In genomic region chr1:96596226-96596625, GRCh38 we compare ENCODE assay signal across 8 cellular contexts.
DNase-seq lines count a peak whose midpoint lies in the region; ATAC-seq lines count a peak whose summit lies in the region.

No MANE protein-coding gene starts in this region.

- H2AK5ac ChIP-seq in neuronal stem cell (ENCODE audit: low read depth, low read length), result no peak overlapping the region

- no peaks in the 10 kb centered on the region for H3K36me3 Mint-ChIP-seq in activated naive CD4-positive, alpha-beta T cell treated with anti-CD3 and anti-CD28 coated beads, Interleukin-2, amount 50 U/mL, for 72 hours

- H3K9me3 Mint-ChIP-seq in activated naive CD4-positive, alpha-beta T cell treated with anti-CD3 and anti-CD28 coated beads, Interleukin-2, amount 50 U/mL, for 72 hours, result peaks cover 5 to 6% of the 10 kb centered on the region in 2 donors

- no peaks in the 10 kb centered on the region for H3K36me3 ChIP-seq in neuronal stem cell (replicated peaks in 1 of 2; ENCODE audit: control insufficient read depth in 2 of 2, insufficient read depth in 2 of 2, low read length in 2 of 2)

- peak; percentile 61 for ATAC-seq in GM21825 (IDR thresholded peaks at IDR 0.05; ENCODE audit: unreplicated experiment)
- peak; percentile 34 to 59 for ATAC-seq in activated naive CD4-positive, alpha-beta T cell treated with anti-CD3 and anti-CD28 coated beads, Interleukin-2, amount 50 U/mL, for 72 hours
- ATAC-seq in left lobe of liver, result peak; percentile 82

- H2BK120ac ChIP-seq in neuronal stem cell (ENCODE audit: low read depth, low read length), result no peak overlapping the region

- H2BK12ac ChIP-seq in neuronal stem cell (ENCODE audit: low read length), result no peak overlapping the region

- H3K14ac ChIP-seq in neuronal stem cell (ENCODE audit: low read length), result no peak overlapping the region

- H4K8ac ChIP-seq in neuronal stem cell (ENCODE audit: low read depth, low read length), result no peak overlapping the region

- no peak overlapping the region for H3K23ac ChIP-seq in neuronal stem cell (ENCODE audit: low read depth, low read length, poor library complexity)

- H3K79me1 ChIP-seq in neuronal stem cell (ENCODE audit: low read depth, low read length), result no peaks in the 10 kb centered on the region

- H2BK5ac ChIP-seq in neuronal stem cell (ENCODE audit: low read length), result no peak overlapping the region

- H3K9me3 ChIP-seq in neuronal stem cell (replicated peaks in 1 of 2; ENCODE audit: control insufficient read depth in 2 of 2, insufficient read depth in 1 of 2, low read depth in 1 of 2, low read length in 2 of 2), result peaks cover 0 to 9% of the 10 kb centered on the region in 2 donors

- H4K91ac ChIP-seq in neuronal stem cell (ENCODE audit: low read depth, low read length, poor library complexity), result no peak overlapping the region

- no peak overlapping the region for H3K4ac ChIP-seq in neuronal stem cell (ENCODE audit: low read length)

- no peak overlapping the region for H2BK15ac ChIP-seq in neuronal stem cell (ENCODE audit: low read length)

- no peak overlapping the region for H2AFZ ChIP-seq in neuronal stem cell (ENCODE audit: low read length)

- H3K27me3 ChIP-seq in neuronal stem cell (ENCODE audit: control insufficient read depth in 3 of 3, insufficient read depth in 3 of 3, low read depth in 1 of 3, low read length in 3 of 3), result no peaks in the 10 kb centered on the region

- H3K4me1 ChIP-seq in neuronal stem cell (ENCODE audit: control insufficient read depth in 2 of 2, insufficient read depth in 1 of 2, low read depth in 1 of 2, low read length in 2 of 2), result peaks cover 7 to 26% of the 10 kb centered on the region in 2 donors

- H3K27ac Mint-ChIP-seq in activated naive CD4-positive, alpha-beta T cell treated with anti-CD3 and anti-CD28 coated beads, Interleukin-2, amount 50 U/mL, for 72 hours, result no peak overlapping the region

- DNase-seq in SHP77 (lab: John Stamatoyannopoulos, UW), result peak; percentile 49 to 54
- DNase-seq in SHP77 treated with DMSO at 0.1 percent for 48 hours (lab: John Stamatoyannopoulos, UW), result no peak
- peak; percentile 29 for DNase-seq in LHCN-M2 (ENCODE audit: low read depth)
- peak in 1 of 2 donors; percentile 19 for DNase-seq in activated naive CD4-positive, alpha-beta T cell treated with anti-CD3 and anti-CD28 coated beads, Interleukin-2, amount 50 U/mL, for 72 hours (ENCODE audit: low spot score in 2 of 2)
- no peak for DNase-seq in left lobe of liver (ENCODE audit: low spot score)
- DNase-seq in neuronal stem cell (ENCODE audit: low spot score), result no peak
- no peak for DNase-seq in posterior vena cava (ENCODE audit: low spot score)

- no peak overlapping the region for H3K27ac ChIP-seq in neuronal stem cell (replicated peaks; ENCODE audit: low read length)

- intact Hi-C loops in posterior vena cava (cut with DNase I), result loop anchor here in 1 of 2 donors (5.0 kb wide), 1 partner anchor 49 kb away; no protein-coding TSS in a partner anchor

- H3K4me2 ChIP-seq in neuronal stem cell (ENCODE audit: insufficient read depth, low read length, poor library complexity, severe bottlenecking), result no peak overlapping the region

- no peak overlapping the region for H3K18ac ChIP-seq in neuronal stem cell (ENCODE audit: low read length)

- WGBS in neuronal stem cell (ENCODE audit: extremely low coverage in 2 of 2, insufficient read length in 2 of 2, insufficient replicate concordance in 1 of 2), 2 donors, result no CpG with 5 or more reads among the region's 4 CpGs

- H3K4me3 ChIP-seq in neuronal stem cell (ENCODE audit: low read length in 2 of 2), result no peak overlapping the region

- no peak overlapping the region for H3K9ac ChIP-seq in neuronal stem cell (ENCODE audit: low read depth, low read length, poor library complexity)

Comparison
In these comparisons a context has a peak if more than half of its experiments do, and no peak if none do; other contexts are left out.
1. DNase-seq: peak in SHP77 (2 of 2) and LHCN-M2 (single experiment); none in SHP77 treated with DMSO at 0.1 percent for 48 hours (single experiment), left lobe of liver (single experiment), neuronal stem cell (single experiment) and posterior vena cava (single experiment).
2. Peak in every context shown above with its lines, with median percentiles within 50 percentile points of each other: ATAC-seq.